In genomic region chr20:38970302-38970701, GRCh38 we compare ENCODE assay signal across 13 cellular contexts. TPM values are rescaled to one million over a fixed set of nuclear protein-coding genes. Genes with fewer than 3 reads are reported as not detected.
A peak's percentile ranks its signal among the peaks of the same experiment; 100 is the strongest.
DNase-seq lines count a peak whose midpoint lies in the region; ATAC-seq and TF ChIP-seq lines count a peak whose summit lies in the region.
"Had no signal": no experiment of that assay in that cellular context is flagged by ENCODE, and none has a peak within 500 bp of the region (broad histone marks: within the 10 kb centered on the region; RNA-seq: fewer than 3 reads in every experiment).

No MANE protein-coding gene starts in this region.

- in situ Hi-C loops in HAP-1 (cut with MboI; ENCODE audit: low sequenced_read_pairs) = no loop called here

- H3K27me3 ChIP-seq in right cardiac atrium (ENCODE audit: control insufficient read depth, insufficient read depth) = no peaks in the 10 kb centered on the region
- no peaks in the 10 kb centered on the region for H3K27me3 ChIP-seq in suprapubic skin
- no peaks in the 10 kb centered on the region for H3K27me3 ChIP-seq in HAP-1 (ENCODE audit: low read depth)

- intact Hi-C loops in right cardiac atrium (cut with DNase I) = no loop called here
- intact Hi-C loops in Right ventricle myocardium superior (cut with DNase I) = no loop called here

- ATAC-seq in right cardiac atrium (peak; percentile 36 to 48), Right ventricle myocardium superior (ENCODE audit: poor library complexity) (no peak), GM18907 (IDR thresholded peaks at IDR 0.05; ENCODE audit: unreplicated experiment) (no peak)

- DNase-seq in right cardiac atrium = no peak
- no peak for DNase-seq in Right ventricle myocardium superior
- peak; percentile 72 for DNase-seq in amniotic epithelial cell (ENCODE audit: low read depth)
- DNase-seq in glomerular visceral epithelial cell (ENCODE audit: extremely low spot score) = peak; percentile 46
- no peak for DNase-seq in suprapubic skin (ENCODE audit: low spot score in 2 of 2)
- DNase-seq in HAP-1 (ENCODE audit: low spot score in 2 of 2) = no peak
- no peak for DNase-seq in NCI-H2196 (lab: John Stamatoyannopoulos, UW; ENCODE audit: unreplicated experiment)
- DNase-seq: activated effector memory CD4-positive, alpha-beta T cell treated with Interleukin-2 at 50 U/mL for 16 hours; GF-D8; hypothalamus; NCI-H446 treated with DMSO at 0.1 percent for 48 hours had no signal

- H3K9me3 ChIP-seq in right cardiac atrium (ENCODE audit: control insufficient read depth, low read length) (no peaks in the 10 kb centered on the region), suprapubic skin (no peaks in the 10 kb centered on the region), HAP-1 (no peaks in the 10 kb centered on the region)

- no peak for TF ChIP-seq CTCF in suprapubic skin (IDR thresholded peaks at IDR 0.05)

- WGBS in right cardiac atrium = 81% methylated on average over 1 of the region's 1 CpG
- WGBS in suprapubic skin = 93% methylated on average over 1 of the region's 1 CpG

- H3K27ac ChIP-seq in right cardiac atrium (ENCODE audit: low read length) = peak overlapping the region; percentile 12
- no peak overlapping the region for H3K27ac ChIP-seq in suprapubic skin

- H3K4me1 ChIP-seq in right cardiac atrium (ENCODE audit: control insufficient read depth, insufficient read depth, low read length) (no peaks in the 10 kb centered on the region), suprapubic skin (no peaks in the 10 kb centered on the region), HAP-1 (peaks cover 12% of the 10 kb centered on the region)

- TF ChIP-seq POLR2A in suprapubic skin (IDR thresholded peaks at IDR 0.05) = no peak

- TF ChIP-seq EP300 in suprapubic skin (IDR thresholded peaks at IDR 0.05) = no peak

- H3K36me3 ChIP-seq in suprapubic skin = peaks cover 35% of the 10 kb centered on the region
- peaks cover 18% of the 10 kb centered on the region for H3K36me3 ChIP-seq in HAP-1 (replicated peaks)

- H3K4me3 ChIP-seq in right cardiac atrium (ENCODE audit: low read length) (no peak overlapping the region), suprapubic skin (no peak overlapping the region), HAP-1 (no peak overlapping the region)
- H3K4me3 ChIP-seq: skin epidermis had no signal

RNA-seq across cellular contexts. Expression of gene DHX35, which starts 8.2 kb away (rescaled TPM):
- total RNA-seq in right cardiac atrium (10 to 100 TPM; 19.9 to 27.5 (median 21.3) TPM), Right ventricle myocardium superior (14.4 TPM), suprapubic skin (10 to 100 TPM in 2 of 4 donors, 1 to 10 TPM in 2; 8.4 to 22.9 (median 11.9) TPM)
- 11.6 TPM for polyA plus RNA-seq in right cardiac atrium

RNA-seq across cellular contexts. Expression of gene FAM83D, which starts 44.1 kb away (rescaled TPM):
- total RNA-seq in right cardiac atrium (under 1 TPM; 0.62 to 0.95 (median 0.78) TPM), Right ventricle myocardium superior (0.35 TPM), suprapubic skin (10 to 100 TPM in 2 of 4 donors, 1 to 10 TPM in 2; 3.9 to 15.8 (median 11.6) TPM)
- 0.63 TPM for polyA plus RNA-seq in right cardiac atrium

Comparison
In these comparisons a context has a peak if more than half of its experiments do, and no peak if none do; other contexts are left out.
1. ATAC-seq: peak in right cardiac atrium (2 of 2); none in Right ventricle myocardium superior (single experiment) and GM18907 (single experiment).
2. DNase-seq: peak in amniotic epithelial cell (single experiment) and glomerular visceral epithelial cell (single experiment); none in right cardiac atrium (0 of 3), Right ventricle myocardium superior (single experiment), suprapubic skin (0 of 2), HAP-1 (0 of 2) and NCI-H2196 (single experiment).